8 cellular contexts compared by ENCODE assay signal in the genomic region with DNA sequence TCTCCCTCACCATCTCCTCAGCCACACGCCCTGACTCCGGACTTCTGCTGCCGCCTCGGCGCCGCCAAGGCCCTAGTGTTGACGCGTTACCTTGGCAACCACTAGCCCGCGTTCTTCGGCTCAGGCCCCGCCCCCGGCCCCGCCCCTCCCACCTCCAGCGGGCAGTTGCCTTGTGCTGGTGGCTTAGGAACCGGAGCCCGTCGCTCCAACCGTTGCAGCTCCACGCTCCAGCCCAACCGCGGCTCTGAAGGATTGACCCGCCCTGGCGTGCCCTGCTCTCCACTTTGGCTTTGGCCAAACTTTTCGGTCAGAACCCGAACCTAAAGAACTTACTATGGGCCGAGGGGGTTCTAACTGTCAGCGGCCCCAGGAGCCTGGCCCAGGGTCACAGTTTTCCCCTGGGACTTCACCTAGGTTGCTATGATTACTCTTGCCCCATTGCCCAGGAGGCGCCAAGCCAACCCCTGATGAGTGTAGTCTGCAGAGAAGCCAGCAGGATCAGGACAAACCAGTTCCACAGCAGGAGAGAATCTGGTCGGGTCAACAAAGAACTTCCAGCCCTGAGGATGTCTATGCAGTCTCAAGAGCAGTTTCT. TPM values are rescaled to one million over a fixed set of nuclear protein-coding genes. Genes with fewer than 3 reads are reported as not detected.
DNase-seq lines count a peak whose midpoint lies in the region; FAIRE-seq and TF ChIP-seq lines count a peak whose summit lies in the region.

Gene CFAP45 (minus strand): TSS at position 80 of the 595 bp plus-strand sequence. CDS start 67 bp downstream, at position 13.

- H3K9ac ChIP-seq in NT2/D1 (ENCODE audit: insufficient read length, low read depth), result peak within 1 kb of the TSS; percentile 38

- no peak for TF ChIP-seq POLR2A in GM12892 (IDR thresholded peaks at IDR 0.05; ENCODE audit: low read depth, low read length)

- H3K27ac ChIP-seq in neutrophil, result peak within 1 kb of the TSS; percentile 93

- FAIRE-seq in GM12892 (lab: Jason Lieb, UNC), result no peak

- H3K4me3 ChIP-seq in NT2/D1 (ENCODE audit: insufficient read length, low read depth) (no peak within 1 kb of the TSS), neutrophil (ENCODE audit: low read depth in 1 of 2, low read length in 1 of 2) (peak within 1 kb of the TSS; percentile 33 to 36)

- peak; percentile 27 for DNase-seq in stimulated activated CD4-positive, alpha-beta T cell treated with anti-CD3 and anti-CD28 coated beads, Interleukin-15, amount 100 ng/mL, for 24 hours
- DNase-seq in stimulated activated CD4-positive, alpha-beta T cell treated with anti-CD3 and anti-CD28 coated beads, Interleukin-2, amount 100 ng/mL, for 24 hours, result no peak
- peak; percentile 95 for DNase-seq in NT2/D1 (ENCODE audit: low read depth, low spot score)
- DNase-seq in fibroblast of peridontal ligament (ENCODE audit: extremely low read depth), result peak; percentile 52
- no peak for DNase-seq in cerebellar cortex (ENCODE audit: low spot score)
- DNase-seq in activated CD4-positive, CD25-positive, alpha-beta regulatory T cell (lab: John Stamatoyannopoulos, UW), result no peak
- no peak for DNase-seq in GM12892 (ENCODE audit: insufficient read length)

- H3K9me3 ChIP-seq in NT2/D1 (ENCODE audit: insufficient read depth, low read length), result peaks cover 10% of the 10 kb centered on the region
- H3K9me3 ChIP-seq in neutrophil, result no peaks in the 10 kb centered on the region

- H3K27me3 ChIP-seq in NT2/D1 (ENCODE audit: insufficient read depth, insufficient read length) (no peaks in the 10 kb centered on the region), neutrophil (no peaks in the 10 kb centered on the region)

- H3K36me3 ChIP-seq in NT2/D1 (ENCODE audit: insufficient read depth, insufficient read length, low read length) (no peaks in the 10 kb centered on the region), neutrophil (no peaks in the 10 kb centered on the region)

- peaks cover 2% of the 10 kb centered on the region for H3K4me1 ChIP-seq in NT2/D1 (ENCODE audit: insufficient read depth, insufficient read length)
- H3K4me1 ChIP-seq in neutrophil (ENCODE audit: control insufficient read depth in 1 of 2, insufficient read depth in 1 of 2, low read depth in 1 of 2, low read length in 1 of 2), result peaks cover 78 to 81% of the 10 kb centered on the region in 2 experiments

- TF ChIP-seq CTCF in neutrophil (IDR thresholded peaks at IDR 0.05), result peak; percentile 28

RNA-seq across cellular contexts. Expression of gene CFAP45, which starts in this region (rescaled TPM):
- polyA plus RNA-seq in GM12892 (2012; ENCODE audit: missing spikeins), result 1.00 TPM

Comparison
In these comparisons a context has a peak if more than half of its experiments do, and no peak if none do; other contexts are left out.
1. DNase-seq: peak in stimulated activated CD4-positive, alpha-beta T cell treated with anti-CD3 and anti-CD28 coated beads, Interleukin-15, amount 100 ng/mL, for 24 hours (single experiment), NT2/D1 (single experiment) and fibroblast of peridontal ligament (single experiment); none in stimulated activated CD4-positive, alpha-beta T cell treated with anti-CD3 and anti-CD28 coated beads, Interleukin-2, amount 100 ng/mL, for 24 hours (0 of 2), cerebellar cortex (single experiment), activated CD4-positive, CD25-positive, alpha-beta regulatory T cell (0 of 4) and GM12892 (single experiment).